1 cellular context compared by ENCODE assay signal in the genomic region with DNA sequence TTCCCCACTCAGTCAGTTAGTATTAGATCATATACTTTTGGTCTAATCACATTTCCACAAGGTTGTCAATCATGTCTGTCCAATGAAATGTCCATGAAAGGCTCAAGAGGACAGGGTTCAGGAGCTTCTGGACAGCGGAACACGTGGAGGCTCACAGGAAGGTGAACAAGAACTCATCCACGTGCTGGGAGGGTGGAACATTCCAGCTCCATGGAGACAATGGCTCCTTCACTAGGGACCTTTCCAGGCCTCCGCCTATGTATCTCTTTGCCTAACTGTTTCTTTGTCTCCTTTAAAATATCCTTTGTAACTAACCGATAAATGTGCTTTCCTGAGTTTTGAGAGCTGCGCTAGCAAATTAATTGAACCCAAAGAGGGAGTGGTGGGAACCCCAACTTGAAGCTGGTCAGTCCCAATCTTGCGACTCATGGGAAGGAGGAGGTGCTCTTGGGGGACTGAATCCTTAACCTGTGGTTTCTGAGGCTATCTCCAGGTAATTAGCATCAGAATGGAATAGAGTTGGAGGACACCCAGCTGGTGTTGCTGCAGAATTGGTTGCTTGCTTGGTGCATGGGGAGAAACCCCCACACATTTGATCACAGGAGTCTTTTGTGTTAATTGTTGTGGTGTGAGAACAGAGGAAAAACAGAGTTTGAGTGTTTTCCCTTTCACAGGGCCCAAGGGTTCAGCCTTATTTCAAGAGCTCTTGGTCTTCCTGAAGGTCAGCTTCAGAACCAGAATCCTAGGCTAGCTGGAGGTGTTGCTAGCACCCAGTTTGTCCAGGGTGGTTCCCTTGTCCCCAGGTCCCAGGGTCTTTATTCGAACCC.
TF ChIP-seq lines count a peak whose summit lies in the region.

No MANE protein-coding gene starts in this region.

TF ChIP-seq in HepG2, 621 proteins besides CTCF, POLR2A, EP300 and RAD21 (continued from another document and continues in another):
- TF ChIP-seq, protein P1, sequence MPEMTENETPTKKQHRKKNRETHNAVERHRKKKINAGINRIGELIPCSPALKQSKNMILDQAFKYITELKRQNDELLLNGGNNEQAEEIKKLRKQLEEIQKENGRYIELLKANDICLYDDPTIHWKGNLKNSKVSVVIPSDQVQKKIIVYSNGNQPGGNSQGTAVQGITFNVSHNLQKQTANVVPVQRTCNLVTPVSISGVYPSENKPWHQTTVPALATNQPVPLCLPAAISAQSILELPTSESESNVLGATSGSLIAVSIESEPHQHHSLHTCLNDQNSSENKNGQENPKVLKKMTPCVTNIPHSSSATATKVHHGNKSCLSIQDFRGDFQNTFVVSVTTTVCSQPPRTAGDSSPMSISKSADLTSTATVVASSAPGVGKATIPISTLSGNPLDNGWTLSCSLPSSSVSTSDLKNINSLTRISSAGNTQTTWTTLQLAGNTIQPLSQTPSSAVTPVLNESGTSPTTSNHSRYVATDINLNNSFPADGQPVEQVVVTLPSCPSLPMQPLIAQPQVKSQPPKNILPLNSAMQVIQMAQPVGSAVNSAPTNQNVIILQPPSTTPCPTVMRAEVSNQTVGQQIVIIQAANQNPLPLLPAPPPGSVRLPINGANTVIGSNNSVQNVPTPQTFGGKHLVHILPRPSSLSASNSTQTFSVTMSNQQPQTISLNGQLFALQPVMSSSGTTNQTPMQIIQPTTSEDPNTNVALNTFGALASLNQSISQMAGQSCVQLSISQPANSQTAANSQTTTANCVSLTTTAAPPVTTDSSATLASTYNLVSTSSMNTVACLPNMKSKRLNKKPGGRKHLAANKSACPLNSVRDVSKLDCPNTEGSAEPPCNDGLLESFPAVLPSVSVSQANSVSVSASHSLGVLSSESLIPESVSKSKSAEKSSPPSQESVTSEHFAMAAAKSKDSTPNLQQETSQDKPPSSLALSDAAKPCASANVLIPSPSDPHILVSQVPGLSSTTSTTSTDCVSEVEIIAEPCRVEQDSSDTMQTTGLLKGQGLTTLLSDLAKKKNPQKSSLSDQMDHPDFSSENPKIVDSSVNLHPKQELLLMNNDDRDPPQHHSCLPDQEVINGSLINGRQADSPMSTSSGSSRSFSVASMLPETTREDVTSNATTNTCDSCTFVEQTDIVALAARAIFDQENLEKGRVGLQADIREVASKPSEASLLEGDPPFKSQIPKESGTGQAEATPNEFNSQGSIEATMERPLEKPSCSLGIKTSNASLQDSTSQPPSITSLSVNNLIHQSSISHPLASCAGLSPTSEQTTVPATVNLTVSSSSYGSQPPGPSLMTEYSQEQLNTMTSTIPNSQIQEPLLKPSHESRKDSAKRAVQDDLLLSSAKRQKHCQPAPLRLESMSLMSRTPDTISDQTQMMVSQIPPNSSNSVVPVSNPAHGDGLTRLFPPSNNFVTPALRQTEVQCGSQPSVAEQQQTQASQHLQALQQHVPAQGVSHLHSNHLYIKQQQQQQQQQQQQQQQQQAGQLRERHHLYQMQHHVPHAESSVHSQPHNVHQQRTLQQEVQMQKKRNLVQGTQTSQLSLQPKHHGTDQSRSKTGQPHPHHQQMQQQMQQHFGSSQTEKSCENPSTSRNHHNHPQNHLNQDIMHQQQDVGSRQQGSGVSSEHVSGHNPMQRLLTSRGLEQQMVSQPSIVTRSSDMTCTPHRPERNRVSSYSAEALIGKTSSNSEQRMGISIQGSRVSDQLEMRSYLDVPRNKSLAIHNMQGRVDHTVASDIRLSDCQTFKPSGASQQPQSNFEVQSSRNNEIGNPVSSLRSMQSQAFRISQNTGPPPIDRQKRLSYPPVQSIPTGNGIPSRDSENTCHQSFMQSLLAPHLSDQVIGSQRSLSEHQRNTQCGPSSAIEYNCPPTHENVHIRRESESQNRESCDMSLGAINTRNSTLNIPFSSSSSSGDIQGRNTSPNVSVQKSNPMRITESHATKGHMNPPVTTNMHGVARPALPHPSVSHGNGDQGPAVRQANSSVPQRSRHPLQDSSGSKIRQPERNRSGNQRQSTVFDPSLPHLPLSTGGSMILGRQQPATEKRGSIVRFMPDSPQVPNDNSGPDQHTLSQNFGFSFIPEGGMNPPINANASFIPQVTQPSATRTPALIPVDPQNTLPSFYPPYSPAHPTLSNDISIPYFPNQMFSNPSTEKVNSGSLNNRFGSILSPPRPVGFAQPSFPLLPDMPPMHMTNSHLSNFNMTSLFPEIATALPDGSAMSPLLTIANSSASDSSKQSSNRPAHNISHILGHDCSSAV (CRISPR knock-in tag; IDR thresholded peaks at IDR 0.05; ENCODE audit: borderline replicate concordance), result no peak
- TF ChIP-seq MZF1 (CRISPR knock-in tag; IDR thresholded peaks at IDR 0.05; ENCODE audit: borderline replicate concordance) (no peak), ZBTB1 (CRISPR knock-in tag; IDR thresholded peaks at IDR 0.05; ENCODE audit: borderline replicate concordance) (no peak), CENPT (CRISPR knock-in tag; IDR thresholded peaks at IDR 0.05; ENCODE audit: low read depth) (no peak), ZNF101 (CRISPR knock-in tag; IDR thresholded peaks at IDR 0.05; ENCODE audit: borderline replicate concordance, low read depth) (no peak), PLRG1 (conservative IDR thresholded peaks at IDR 0.05) (no peak), HDAC1 (CRISPR knock-in tag; IDR thresholded peaks at IDR 0.05) (no peak), ZNF564 (CRISPR knock-in tag; IDR thresholded peaks at IDR 0.05) (no peak), CCAR2 (optimal IDR thresholded peaks at IDR 0.05; ENCODE audit: low read depth, low read length) (no peak), ZNF510 (CRISPR knock-in tag; IDR thresholded peaks at IDR 0.05; ENCODE audit: low read depth) (no peak), ZNF770 (CRISPR knock-in tag; IDR thresholded peaks at IDR 0.05) (no peak), MBNL3 (CRISPR knock-in tag; conservative IDR thresholded peaks at IDR 0.05) (no peak), ZSCAN12 (CRISPR knock-in tag; IDR thresholded peaks at IDR 0.05) (no peak), ZNF784 (CRISPR knock-in tag; IDR thresholded peaks at IDR 0.05; ENCODE audit: borderline replicate concordance) (0 out of 2 replicates have a peak, but pooled peaks have one; percentile 24), ZSCAN30 (CRISPR knock-in tag; IDR thresholded peaks at IDR 0.05) (no peak), TGIF2 (CRISPR knock-in tag; IDR thresholded peaks at IDR 0.05) (peak; percentile 54; the same call in 1 of the 2 replicates)
- TF ChIP-seq, protein P2, sequence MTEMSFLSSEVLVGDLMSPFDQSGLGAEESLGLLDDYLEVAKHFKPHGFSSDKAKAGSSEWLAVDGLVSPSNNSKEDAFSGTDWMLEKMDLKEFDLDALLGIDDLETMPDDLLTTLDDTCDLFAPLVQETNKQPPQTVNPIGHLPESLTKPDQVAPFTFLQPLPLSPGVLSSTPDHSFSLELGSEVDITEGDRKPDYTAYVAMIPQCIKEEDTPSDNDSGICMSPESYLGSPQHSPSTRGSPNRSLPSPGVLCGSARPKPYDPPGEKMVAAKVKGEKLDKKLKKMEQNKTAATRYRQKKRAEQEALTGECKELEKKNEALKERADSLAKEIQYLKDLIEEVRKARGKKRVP (CRISPR knock-in tag; IDR thresholded peaks at IDR 0.05), result no peak
- TF ChIP-seq, protein P3, sequence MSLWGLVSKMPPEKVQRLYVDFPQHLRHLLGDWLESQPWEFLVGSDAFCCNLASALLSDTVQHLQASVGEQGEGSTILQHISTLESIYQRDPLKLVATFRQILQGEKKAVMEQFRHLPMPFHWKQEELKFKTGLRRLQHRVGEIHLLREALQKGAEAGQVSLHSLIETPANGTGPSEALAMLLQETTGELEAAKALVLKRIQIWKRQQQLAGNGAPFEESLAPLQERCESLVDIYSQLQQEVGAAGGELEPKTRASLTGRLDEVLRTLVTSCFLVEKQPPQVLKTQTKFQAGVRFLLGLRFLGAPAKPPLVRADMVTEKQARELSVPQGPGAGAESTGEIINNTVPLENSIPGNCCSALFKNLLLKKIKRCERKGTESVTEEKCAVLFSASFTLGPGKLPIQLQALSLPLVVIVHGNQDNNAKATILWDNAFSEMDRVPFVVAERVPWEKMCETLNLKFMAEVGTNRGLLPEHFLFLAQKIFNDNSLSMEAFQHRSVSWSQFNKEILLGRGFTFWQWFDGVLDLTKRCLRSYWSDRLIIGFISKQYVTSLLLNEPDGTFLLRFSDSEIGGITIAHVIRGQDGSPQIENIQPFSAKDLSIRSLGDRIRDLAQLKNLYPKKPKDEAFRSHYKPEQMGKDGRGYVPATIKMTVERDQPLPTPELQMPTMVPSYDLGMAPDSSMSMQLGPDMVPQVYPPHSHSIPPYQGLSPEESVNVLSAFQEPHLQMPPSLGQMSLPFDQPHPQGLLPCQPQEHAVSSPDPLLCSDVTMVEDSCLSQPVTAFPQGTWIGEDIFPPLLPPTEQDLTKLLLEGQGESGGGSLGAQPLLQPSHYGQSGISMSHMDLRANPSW (CRISPR knock-in tag; IDR thresholded peaks at IDR 0.05; ENCODE audit: borderline replicate concordance), result no peak
- TF ChIP-seq, protein P4, sequence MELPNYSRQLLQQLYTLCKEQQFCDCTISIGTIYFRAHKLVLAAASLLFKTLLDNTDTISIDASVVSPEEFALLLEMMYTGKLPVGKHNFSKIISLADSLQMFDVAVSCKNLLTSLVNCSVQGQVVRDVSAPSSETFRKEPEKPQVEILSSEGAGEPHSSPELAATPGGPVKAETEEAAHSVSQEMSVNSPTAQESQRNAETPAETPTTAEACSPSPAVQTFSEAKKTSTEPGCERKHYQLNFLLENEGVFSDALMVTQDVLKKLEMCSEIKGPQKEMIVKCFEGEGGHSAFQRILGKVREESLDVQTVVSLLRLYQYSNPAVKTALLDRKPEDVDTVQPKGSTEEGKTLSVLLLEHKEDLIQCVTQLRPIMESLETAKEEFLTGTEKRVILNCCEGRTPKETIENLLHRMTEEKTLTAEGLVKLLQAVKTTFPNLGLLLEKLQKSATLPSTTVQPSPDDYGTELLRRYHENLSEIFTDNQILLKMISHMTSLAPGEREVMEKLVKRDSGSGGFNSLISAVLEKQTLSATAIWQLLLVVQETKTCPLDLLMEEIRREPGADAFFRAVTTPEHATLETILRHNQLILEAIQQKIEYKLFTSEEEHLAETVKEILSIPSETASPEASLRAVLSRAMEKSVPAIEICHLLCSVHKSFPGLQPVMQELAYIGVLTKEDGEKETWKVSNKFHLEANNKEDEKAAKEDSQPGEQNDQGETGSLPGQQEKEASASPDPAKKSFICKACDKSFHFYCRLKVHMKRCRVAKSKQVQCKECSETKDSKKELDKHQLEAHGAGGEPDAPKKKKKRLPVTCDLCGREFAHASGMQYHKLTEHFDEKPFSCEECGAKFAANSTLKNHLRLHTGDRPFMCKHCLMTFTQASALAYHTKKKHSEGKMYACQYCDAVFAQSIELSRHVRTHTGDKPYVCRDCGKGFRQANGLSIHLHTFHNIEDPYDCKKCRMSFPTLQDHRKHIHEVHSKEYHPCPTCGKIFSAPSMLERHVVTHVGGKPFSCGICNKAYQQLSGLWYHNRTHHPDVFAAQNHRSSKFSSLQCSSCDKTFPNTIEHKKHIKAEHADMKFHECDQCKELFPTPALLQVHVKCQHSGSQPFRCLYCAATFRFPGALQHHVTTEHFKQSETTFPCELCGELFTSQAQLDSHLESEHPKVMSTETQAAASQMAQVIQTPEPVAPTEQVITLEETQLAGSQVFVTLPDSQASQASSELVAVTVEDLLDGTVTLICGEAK (IDR thresholded peaks at IDR 0.05), result no peak
- TF ChIP-seq, protein P4 (CRISPR knock-in tag; IDR thresholded peaks at IDR 0.05), result no peak; the same call in 1 of the 2 replicates
